Comparison of ENCODE assay signal across 1 cellular context in the genomic region with DNA sequence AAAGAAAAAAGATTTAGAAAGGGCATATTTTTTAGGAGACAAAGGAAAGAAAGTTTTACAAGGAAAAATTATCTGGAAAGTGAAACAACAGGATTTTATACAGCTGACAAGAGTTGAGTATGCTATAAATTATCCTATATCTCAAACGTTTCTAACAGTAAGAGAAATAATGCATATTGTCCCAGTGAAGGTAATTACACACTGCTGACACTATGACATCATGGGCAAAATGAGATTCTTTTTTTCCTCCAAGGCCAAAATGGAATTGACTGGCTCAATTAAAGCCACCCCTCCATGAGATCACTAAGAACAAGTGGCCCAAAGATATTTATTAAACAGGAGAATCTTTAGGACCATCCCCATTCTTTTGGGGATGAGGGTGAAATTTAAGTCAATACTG.
TF ChIP-seq lines count a peak whose summit lies in the region.

No MANE protein-coding gene starts in this region.

TF ChIP-seq in HEK293, 187 proteins besides CTCF, POLR2A, EP300 and RAD21 (continued from another document and continues in another):
- TF ChIP-seq, protein P1, sequence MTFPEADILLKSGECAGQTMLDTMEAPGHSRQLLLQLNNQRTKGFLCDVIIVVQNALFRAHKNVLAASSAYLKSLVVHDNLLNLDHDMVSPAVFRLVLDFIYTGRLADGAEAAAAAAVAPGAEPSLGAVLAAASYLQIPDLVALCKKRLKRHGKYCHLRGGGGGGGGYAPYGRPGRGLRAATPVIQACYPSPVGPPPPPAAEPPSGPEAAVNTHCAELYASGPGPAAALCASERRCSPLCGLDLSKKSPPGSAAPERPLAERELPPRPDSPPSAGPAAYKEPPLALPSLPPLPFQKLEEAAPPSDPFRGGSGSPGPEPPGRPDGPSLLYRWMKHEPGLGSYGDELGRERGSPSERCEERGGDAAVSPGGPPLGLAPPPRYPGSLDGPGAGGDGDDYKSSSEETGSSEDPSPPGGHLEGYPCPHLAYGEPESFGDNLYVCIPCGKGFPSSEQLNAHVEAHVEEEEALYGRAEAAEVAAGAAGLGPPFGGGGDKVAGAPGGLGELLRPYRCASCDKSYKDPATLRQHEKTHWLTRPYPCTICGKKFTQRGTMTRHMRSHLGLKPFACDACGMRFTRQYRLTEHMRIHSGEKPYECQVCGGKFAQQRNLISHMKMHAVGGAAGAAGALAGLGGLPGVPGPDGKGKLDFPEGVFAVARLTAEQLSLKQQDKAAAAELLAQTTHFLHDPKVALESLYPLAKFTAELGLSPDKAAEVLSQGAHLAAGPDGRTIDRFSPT (tag by site-specific recombination; IDR thresholded peaks at IDR 0.05): no peak
- TF ChIP-seq ZNF2 (tag by site-specific recombination; IDR thresholded peaks at IDR 0.05): no peak
- no peak for TF ChIP-seq ZNF404 (tag by site-specific recombination; IDR thresholded peaks at IDR 0.05)
- TF ChIP-seq ZNF416 (tag by site-specific recombination; IDR thresholded peaks at IDR 0.05): no peak
- TF ChIP-seq ZNF394 (tag by site-specific recombination; IDR thresholded peaks at IDR 0.05; ENCODE audit: borderline replicate concordance): no peak
- no peak for TF ChIP-seq TRIM28 (IDR thresholded peaks at IDR 0.05; ENCODE audit: borderline replicate concordance, low read length)
- no peak for TF ChIP-seq ZBTB48 (tag by site-specific recombination; IDR thresholded peaks at IDR 0.05)
- no peak for TF ChIP-seq ZNF792 (tag by site-specific recombination; IDR thresholded peaks at IDR 0.05)
- TF ChIP-seq ZNF785 (tag by site-specific recombination; IDR thresholded peaks at IDR 0.05): no peak
- TF ChIP-seq, protein P2, sequence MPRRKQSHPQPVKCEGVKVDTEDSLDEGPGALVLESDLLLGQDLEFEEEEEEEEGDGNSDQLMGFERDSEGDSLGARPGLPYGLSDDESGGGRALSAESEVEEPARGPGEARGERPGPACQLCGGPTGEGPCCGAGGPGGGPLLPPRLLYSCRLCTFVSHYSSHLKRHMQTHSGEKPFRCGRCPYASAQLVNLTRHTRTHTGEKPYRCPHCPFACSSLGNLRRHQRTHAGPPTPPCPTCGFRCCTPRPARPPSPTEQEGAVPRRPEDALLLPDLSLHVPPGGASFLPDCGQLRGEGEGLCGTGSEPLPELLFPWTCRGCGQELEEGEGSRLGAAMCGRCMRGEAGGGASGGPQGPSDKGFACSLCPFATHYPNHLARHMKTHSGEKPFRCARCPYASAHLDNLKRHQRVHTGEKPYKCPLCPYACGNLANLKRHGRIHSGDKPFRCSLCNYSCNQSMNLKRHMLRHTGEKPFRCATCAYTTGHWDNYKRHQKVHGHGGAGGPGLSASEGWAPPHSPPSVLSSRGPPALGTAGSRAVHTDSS (tag by site-specific recombination; IDR thresholded peaks at IDR 0.05): no peak
- TF ChIP-seq ZNF121 (tag by site-specific recombination; IDR thresholded peaks at IDR 0.05): no peak
- no peak for TF ChIP-seq ZNF623 (tag by site-specific recombination; IDR thresholded peaks at IDR 0.05)
- no peak for TF ChIP-seq MYNN (tag by site-specific recombination; IDR thresholded peaks at IDR 0.05; ENCODE audit: borderline replicate concordance)
- TF ChIP-seq, protein P3, sequence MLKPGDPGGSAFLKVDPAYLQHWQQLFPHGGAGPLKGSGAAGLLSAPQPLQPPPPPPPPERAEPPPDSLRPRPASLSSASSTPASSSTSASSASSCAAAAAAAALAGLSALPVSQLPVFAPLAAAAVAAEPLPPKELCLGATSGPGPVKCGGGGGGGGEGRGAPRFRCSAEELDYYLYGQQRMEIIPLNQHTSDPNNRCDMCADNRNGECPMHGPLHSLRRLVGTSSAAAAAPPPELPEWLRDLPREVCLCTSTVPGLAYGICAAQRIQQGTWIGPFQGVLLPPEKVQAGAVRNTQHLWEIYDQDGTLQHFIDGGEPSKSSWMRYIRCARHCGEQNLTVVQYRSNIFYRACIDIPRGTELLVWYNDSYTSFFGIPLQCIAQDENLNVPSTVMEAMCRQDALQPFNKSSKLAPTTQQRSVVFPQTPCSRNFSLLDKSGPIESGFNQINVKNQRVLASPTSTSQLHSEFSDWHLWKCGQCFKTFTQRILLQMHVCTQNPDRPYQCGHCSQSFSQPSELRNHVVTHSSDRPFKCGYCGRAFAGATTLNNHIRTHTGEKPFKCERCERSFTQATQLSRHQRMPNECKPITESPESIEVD (tag by site-specific recombination; IDR thresholded peaks at IDR 0.05): peak; percentile 87
- TF ChIP-seq KLF8 (tag by site-specific recombination; IDR thresholded peaks at IDR 0.05): no peak
- TF ChIP-seq HOXA7 (CRISPR knock-in tag; IDR thresholded peaks at IDR 0.05; ENCODE audit: borderline replicate concordance): no peak
- TF ChIP-seq SETDB1 (IDR thresholded peaks at IDR 0.05; ENCODE audit: insufficient read length, low read length): no peak
- 0 out of 2 replicates have a peak, but pooled peaks have one; percentile 55 for TF ChIP-seq ZBTB21 (tag by site-specific recombination; IDR thresholded peaks at IDR 0.05)
- TF ChIP-seq ZNF138 (tag by site-specific recombination; IDR thresholded peaks at IDR 0.05; ENCODE audit: borderline replicate concordance): no peak
- TF ChIP-seq, protein P4, sequence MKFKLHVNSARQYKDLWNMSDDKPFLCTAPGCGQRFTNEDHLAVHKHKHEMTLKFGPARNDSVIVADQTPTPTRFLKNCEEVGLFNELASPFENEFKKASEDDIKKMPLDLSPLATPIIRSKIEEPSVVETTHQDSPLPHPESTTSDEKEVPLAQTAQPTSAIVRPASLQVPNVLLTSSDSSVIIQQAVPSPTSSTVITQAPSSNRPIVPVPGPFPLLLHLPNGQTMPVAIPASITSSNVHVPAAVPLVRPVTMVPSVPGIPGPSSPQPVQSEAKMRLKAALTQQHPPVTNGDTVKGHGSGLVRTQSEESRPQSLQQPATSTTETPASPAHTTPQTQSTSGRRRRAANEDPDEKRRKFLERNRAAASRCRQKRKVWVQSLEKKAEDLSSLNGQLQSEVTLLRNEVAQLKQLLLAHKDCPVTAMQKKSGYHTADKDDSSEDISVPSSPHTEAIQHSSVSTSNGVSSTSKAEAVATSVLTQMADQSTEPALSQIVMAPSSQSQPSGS (tag by site-specific recombination; IDR thresholded peaks at IDR 0.05; ENCODE audit: low read depth): peak; percentile 66
- 0 out of 2 replicates have a peak, but pooled peaks have one; percentile 30 for TF ChIP-seq ZXDB (tag by site-specific recombination; IDR thresholded peaks at IDR 0.05)
- no peak for TF ChIP-seq ZNF354C (tag by site-specific recombination; IDR thresholded peaks at IDR 0.05; ENCODE audit: borderline replicate concordance, low read depth)
- TF ChIP-seq ZNF585B (tag by site-specific recombination; IDR thresholded peaks at IDR 0.05): no peak
- TF ChIP-seq ZFHX2 (tag by site-specific recombination; conservative IDR thresholded peaks at IDR 0.05): no peak
- TF ChIP-seq SP7 (tag by site-specific recombination; IDR thresholded peaks at IDR 0.05): peak; percentile 79
- no peak for TF ChIP-seq ZNF302 (tag by site-specific recombination; IDR thresholded peaks at IDR 0.05; ENCODE audit: low read depth)
- no peak for TF ChIP-seq ZNF777 (tag by site-specific recombination; IDR thresholded peaks at IDR 0.05; ENCODE audit: borderline replicate concordance)
- no peak for TF ChIP-seq ZNF621 (tag by site-specific recombination; IDR thresholded peaks at IDR 0.05)
- TF ChIP-seq ZNF768 (tag by site-specific recombination; IDR thresholded peaks at IDR 0.05): no peak
- TF ChIP-seq ZNF561 (tag by site-specific recombination; IDR thresholded peaks at IDR 0.05; ENCODE audit: borderline replicate concordance): no peak
- TF ChIP-seq, protein P5, sequence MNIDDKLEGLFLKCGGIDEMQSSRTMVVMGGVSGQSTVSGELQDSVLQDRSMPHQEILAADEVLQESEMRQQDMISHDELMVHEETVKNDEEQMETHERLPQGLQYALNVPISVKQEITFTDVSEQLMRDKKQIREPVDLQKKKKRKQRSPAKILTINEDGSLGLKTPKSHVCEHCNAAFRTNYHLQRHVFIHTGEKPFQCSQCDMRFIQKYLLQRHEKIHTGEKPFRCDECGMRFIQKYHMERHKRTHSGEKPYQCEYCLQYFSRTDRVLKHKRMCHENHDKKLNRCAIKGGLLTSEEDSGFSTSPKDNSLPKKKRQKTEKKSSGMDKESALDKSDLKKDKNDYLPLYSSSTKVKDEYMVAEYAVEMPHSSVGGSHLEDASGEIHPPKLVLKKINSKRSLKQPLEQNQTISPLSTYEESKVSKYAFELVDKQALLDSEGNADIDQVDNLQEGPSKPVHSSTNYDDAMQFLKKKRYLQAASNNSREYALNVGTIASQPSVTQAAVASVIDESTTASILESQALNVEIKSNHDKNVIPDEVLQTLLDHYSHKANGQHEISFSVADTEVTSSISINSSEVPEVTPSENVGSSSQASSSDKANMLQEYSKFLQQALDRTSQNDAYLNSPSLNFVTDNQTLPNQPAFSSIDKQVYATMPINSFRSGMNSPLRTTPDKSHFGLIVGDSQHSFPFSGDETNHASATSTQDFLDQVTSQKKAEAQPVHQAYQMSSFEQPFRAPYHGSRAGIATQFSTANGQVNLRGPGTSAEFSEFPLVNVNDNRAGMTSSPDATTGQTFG (tag by site-specific recombination; IDR thresholded peaks at IDR 0.05; ENCODE audit: borderline replicate concordance): no peak
- TF ChIP-seq SCRT2 (tag by site-specific recombination; IDR thresholded peaks at IDR 0.05): no peak
- no peak for TF ChIP-seq ZNF747 (tag by site-specific recombination; IDR thresholded peaks at IDR 0.05)
- no peak for TF ChIP-seq GLI2 (tag by site-specific recombination; IDR thresholded peaks at IDR 0.05; ENCODE audit: borderline replicate concordance, low read depth)
- TF ChIP-seq ZNF311 (tag by site-specific recombination; IDR thresholded peaks at IDR 0.05; ENCODE audit: borderline replicate concordance): no peak
- TF ChIP-seq, protein P6, sequence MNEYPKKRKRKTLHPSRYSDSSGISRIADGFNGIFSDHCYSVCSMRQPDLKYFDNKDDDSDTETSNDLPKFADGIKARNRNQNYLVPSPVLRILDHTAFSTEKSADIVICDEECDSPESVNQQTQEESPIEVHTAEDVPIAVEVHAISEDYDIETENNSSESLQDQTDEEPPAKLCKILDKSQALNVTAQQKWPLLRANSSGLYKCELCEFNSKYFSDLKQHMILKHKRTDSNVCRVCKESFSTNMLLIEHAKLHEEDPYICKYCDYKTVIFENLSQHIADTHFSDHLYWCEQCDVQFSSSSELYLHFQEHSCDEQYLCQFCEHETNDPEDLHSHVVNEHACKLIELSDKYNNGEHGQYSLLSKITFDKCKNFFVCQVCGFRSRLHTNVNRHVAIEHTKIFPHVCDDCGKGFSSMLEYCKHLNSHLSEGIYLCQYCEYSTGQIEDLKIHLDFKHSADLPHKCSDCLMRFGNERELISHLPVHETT (tag by site-specific recombination; IDR thresholded peaks at IDR 0.05): no peak
- no peak for TF ChIP-seq REPIN1 (tag by site-specific recombination; IDR thresholded peaks at IDR 0.05; ENCODE audit: low read depth)
- no peak for TF ChIP-seq ZNF670 (tag by site-specific recombination; IDR thresholded peaks at IDR 0.05; ENCODE audit: low read depth)
- TF ChIP-seq, protein P7, sequence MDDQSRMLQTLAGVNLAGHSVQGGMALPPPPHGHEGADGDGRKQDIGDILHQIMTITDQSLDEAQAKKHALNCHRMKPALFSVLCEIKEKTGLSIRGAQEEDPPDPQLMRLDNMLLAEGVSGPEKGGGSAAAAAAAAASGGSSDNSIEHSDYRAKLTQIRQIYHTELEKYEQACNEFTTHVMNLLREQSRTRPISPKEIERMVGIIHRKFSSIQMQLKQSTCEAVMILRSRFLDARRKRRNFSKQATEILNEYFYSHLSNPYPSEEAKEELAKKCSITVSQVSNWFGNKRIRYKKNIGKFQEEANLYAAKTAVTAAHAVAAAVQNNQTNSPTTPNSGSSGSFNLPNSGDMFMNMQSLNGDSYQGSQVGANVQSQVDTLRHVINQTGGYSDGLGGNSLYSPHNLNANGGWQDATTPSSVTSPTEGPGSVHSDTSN (CRISPR knock-in tag; IDR thresholded peaks at IDR 0.05): no peak
- TF ChIP-seq IKZF3 (tag by site-specific recombination; IDR thresholded peaks at IDR 0.05): no peak
- no peak for TF ChIP-seq ZFP69B (tag by site-specific recombination; IDR thresholded peaks at IDR 0.05)
- TF ChIP-seq, protein P8, sequence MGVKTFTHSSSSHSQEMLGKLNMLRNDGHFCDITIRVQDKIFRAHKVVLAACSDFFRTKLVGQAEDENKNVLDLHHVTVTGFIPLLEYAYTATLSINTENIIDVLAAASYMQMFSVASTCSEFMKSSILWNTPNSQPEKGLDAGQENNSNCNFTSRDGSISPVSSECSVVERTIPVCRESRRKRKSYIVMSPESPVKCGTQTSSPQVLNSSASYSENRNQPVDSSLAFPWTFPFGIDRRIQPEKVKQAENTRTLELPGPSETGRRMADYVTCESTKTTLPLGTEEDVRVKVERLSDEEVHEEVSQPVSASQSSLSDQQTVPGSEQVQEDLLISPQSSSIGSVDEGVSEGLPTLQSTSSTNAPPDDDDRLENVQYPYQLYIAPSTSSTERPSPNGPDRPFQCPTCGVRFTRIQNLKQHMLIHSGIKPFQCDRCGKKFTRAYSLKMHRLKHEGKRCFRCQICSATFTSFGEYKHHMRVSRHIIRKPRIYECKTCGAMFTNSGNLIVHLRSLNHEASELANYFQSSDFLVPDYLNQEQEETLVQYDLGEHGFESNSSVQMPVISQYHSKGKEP (tag by site-specific recombination; IDR thresholded peaks at IDR 0.05): peak; percentile 35; the same call in 1 of the 2 replicates
- no peak for TF ChIP-seq ZNF140 (tag by site-specific recombination; IDR thresholded peaks at IDR 0.05)
- TF ChIP-seq ZNF423 (tag by site-specific recombination; IDR thresholded peaks at IDR 0.05): no peak
- TF ChIP-seq, protein P9, sequence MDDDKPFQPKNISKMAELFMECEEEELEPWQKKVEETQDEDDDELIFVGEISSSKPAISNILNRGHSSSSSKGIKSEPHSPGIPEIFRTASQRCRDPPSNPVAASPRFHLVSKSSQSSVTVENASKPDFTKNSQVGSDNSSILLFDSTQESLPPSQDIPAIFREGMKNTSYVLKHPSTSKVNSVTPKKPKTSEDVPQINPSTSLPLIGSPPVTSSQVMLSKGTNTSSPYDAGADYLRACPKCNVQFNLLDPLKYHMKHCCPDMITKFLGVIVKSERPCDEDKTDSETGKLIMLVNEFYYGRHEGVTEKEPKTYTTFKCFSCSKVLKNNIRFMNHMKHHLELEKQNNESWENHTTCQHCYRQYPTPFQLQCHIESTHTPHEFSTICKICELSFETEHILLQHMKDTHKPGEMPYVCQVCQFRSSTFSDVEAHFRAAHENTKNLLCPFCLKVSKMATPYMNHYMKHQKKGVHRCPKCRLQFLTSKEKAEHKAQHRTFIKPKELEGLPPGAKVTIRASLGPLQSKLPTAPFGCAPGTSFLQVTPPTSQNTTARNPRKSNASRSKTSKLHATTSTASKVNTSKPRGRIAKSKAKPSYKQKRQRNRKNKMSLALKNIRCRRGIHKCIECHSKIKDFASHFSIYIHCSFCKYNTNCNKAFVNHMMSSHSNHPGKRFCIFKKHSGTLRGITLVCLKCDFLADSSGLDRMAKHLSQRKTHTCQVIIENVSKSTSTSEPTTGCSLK (tag by site-specific recombination; IDR thresholded peaks at IDR 0.05): no peak
- TF ChIP-seq ZNF658 (tag by site-specific recombination; IDR thresholded peaks at IDR 0.05): no peak
- no peak for TF ChIP-seq ZNF501 (tag by site-specific recombination; IDR thresholded peaks at IDR 0.05)
- no peak for TF ChIP-seq ZNF664 (tag by site-specific recombination; IDR thresholded peaks at IDR 0.05)
- no peak for TF ChIP-seq HOXD13 (CRISPR knock-in tag; IDR thresholded peaks at IDR 0.05; ENCODE audit: borderline replicate concordance)
- TF ChIP-seq ZNF843 (tag by site-specific recombination; IDR thresholded peaks at IDR 0.05): peak; percentile 58
